ENCODE assay signal across 33 cellular contexts in the genomic region with DNA sequence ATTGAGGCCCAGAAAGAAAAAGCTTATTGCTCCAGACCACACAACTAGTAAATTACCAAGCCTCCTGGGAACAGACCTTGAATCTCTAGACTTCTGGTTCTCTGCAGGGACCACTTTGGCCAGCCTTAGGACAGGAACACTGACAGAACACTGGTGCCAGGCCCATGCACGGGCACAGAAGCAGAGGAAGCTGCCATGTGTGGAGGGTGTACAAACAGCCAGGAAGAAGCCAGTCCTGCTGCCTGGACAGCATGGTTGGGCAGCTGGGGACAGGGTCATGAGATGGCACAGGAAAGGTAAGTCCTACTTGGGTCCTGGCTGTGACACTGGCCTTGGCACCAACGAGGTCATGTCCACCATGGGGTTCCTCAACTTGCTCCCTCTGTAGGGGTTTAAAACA. TPM values are rescaled to one million over a fixed set of nuclear protein-coding genes. Genes with fewer than 3 reads are reported as not detected.
"Had no signal": no experiment of that assay in that cellular context is flagged by ENCODE, and none has a peak within 500 bp of the region (broad histone marks: within the 10 kb centered on the region; RNA-seq: fewer than 3 reads in every experiment).

No MANE protein-coding gene starts in this region.

- H3K9ac ChIP-seq: SK-N-SH had no signal

- H3K4me1 ChIP-seq: lower lobe of right lung, pancreas, prostate gland had no signal

- H3K27me3 ChIP-seq: pancreas, sigmoid colon, thyroid gland, upper lobe of right lung had no signal

- DNase-seq: activated B cell treated with CpG ODN at 0.5 μM for 24 hours; activated CD4-positive, alpha-beta T cell treated with anti-CD3 and anti-CD28 coated beads, Interleukin-2, amount 50 U/mL, for 1 hour; activated naive CD4-positive, alpha-beta T cell; activated T-cell treated with anti-CD3 and anti-CD28 coated beads, Interleukin-2, amount 50 U/mL, for 4 hours; anterior cingulate cortex; dorsolateral prefrontal cortex; effector memory CD4-positive, alpha-beta T cell; erythroblast; hippocampal formation; immature natural killer cell; left lung; lower lobe of right lung; mesendoderm; nephron progenitor cell; pancreas; retina; sigmoid colon; SK-N-SH; small intestine; stimulated activated CD4-positive, alpha-beta T cell treated with anti-CD3 and anti-CD28 coated beads, Interleukin-4, amount 100 ng/mL, for 24 hours; substantia nigra; SW 1271; thyroid gland; upper lobe of right lung had no signal

- H3K27ac ChIP-seq: dorsolateral prefrontal cortex, left lung, lower lobe of right lung, pancreas, prostate gland, thyroid gland, upper lobe of right lung had no signal

- H3K9me3 ChIP-seq: gastroesophageal sphincter, left lung, lower lobe of right lung, pancreas, prostate gland, sigmoid colon, SK-N-SH, thyroid gland, upper lobe of right lung had no signal

- H3K36me3 ChIP-seq: pancreas, prostate gland, sigmoid colon had no signal

- H3K4me3 ChIP-seq: prostate gland, thyroid gland had no signal

- H3K36me3 Mint-ChIP-seq: activated naive CD8-positive, alpha-beta T cell; immature natural killer cell; stimulated activated effector memory CD8-positive, alpha-beta T cell treated with anti-CD3 and anti-CD28 coated beads, Interleukin-12 subunit alpha, Interleukin-12 subunit beta, amount 100 ng/mL, for 72 hours had no signal

- H3K9me3 Mint-ChIP-seq: activated B cell treated with CpG ODN at 0.5 μM for 24 hours; activated T-cell treated with anti-CD3 and anti-CD28 coated beads, Interleukin-2, amount 50 U/mL, for 4 hours; central memory CD8-positive, alpha-beta T cell; immature natural killer cell; nephron progenitor cell; stimulated activated effector memory CD8-positive, alpha-beta T cell treated with anti-CD3 and anti-CD28 coated beads, Interleukin-12 subunit alpha, Interleukin-12 subunit beta, amount 100 ng/mL, for 72 hours; stimulated activated naive CD8-positive, alpha-beta T cell treated with anti-CD3 and anti-CD28 coated beads, Interleukin-15, Interleukin-2, amounts not matched to agents 100 ng/mL and 50 ng/mL, for 24 hours; T-helper 1 cell treated with Interleukin-12 subunit alpha and Interleukin-12 subunit beta and Interleukin-4 antibody, amounts not matched to agents 30 μg/mL and 1 μg/mL, for 36 hours had no signal

- H3K4me1 Mint-ChIP-seq: central memory CD8-positive, alpha-beta T cell; stimulated activated effector memory CD8-positive, alpha-beta T cell treated with anti-CD3 and anti-CD28 coated beads, Interleukin-12 subunit alpha, Interleukin-12 subunit beta, amount 100 ng/mL, for 72 hours had no signal

- FAIRE-seq: bronchial epithelial cell, pancreas, small intestine had no signal

- H3K27ac Mint-ChIP-seq: activated B cell treated with CpG ODN at 0.5 μM for 24 hours; activated naive CD8-positive, alpha-beta T cell; immature natural killer cell; nephron progenitor cell; stimulated activated effector memory CD8-positive, alpha-beta T cell treated with anti-CD3 and anti-CD28 coated beads, Interleukin-12 subunit alpha, Interleukin-12 subunit beta, amount 100 ng/mL, for 72 hours; stimulated activated naive CD8-positive, alpha-beta T cell treated with anti-CD3 and anti-CD28 coated beads, Interleukin-15, Interleukin-2, amounts not matched to agents 100 ng/mL and 50 ng/mL, for 24 hours; T-helper 1 cell treated with Interleukin-12 subunit alpha and Interleukin-12 subunit beta and Interleukin-4 antibody, amounts not matched to agents 30 μg/mL and 1 μg/mL, for 36 hours had no signal

- H3K27me3 Mint-ChIP-seq: activated B cell treated with CpG ODN at 0.5 μM for 24 hours; activated naive CD8-positive, alpha-beta T cell; central memory CD8-positive, alpha-beta T cell; stimulated activated naive CD8-positive, alpha-beta T cell treated with anti-CD3 and anti-CD28 coated beads, Interleukin-15, Interleukin-2, amounts not matched to agents 100 ng/mL and 50 ng/mL, for 24 hours had no signal

- H3K4me3 Mint-ChIP-seq: activated B cell treated with CpG ODN at 0.5 μM for 24 hours; activated naive CD8-positive, alpha-beta T cell; activated T-cell treated with anti-CD3 and anti-CD28 coated beads, Interleukin-2, amount 50 U/mL, for 4 hours; central memory CD8-positive, alpha-beta T cell; nephron progenitor cell; stimulated activated naive CD8-positive, alpha-beta T cell treated with anti-CD3 and anti-CD28 coated beads, Interleukin-15, Interleukin-2, amounts not matched to agents 100 ng/mL and 50 ng/mL, for 24 hours; T-helper 1 cell treated with Interleukin-12 subunit alpha and Interleukin-12 subunit beta and Interleukin-4 antibody, amounts not matched to agents 30 μg/mL and 1 μg/mL, for 36 hours had no signal

- ATAC-seq: activated T-cell treated with anti-CD3 and anti-CD28 coated beads, Interleukin-2, amount 50 U/mL, for 4 hours; gastroesophageal sphincter; left lung; lower lobe of right lung; stimulated activated effector memory CD8-positive, alpha-beta T cell treated with anti-CD3 and anti-CD28 coated beads, Interleukin-12 subunit alpha, Interleukin-12 subunit beta, amount 100 ng/mL, for 72 hours; upper lobe of right lung had no signal

RNA-seq across cellular contexts. Expression of a gene that starts 19.2 kb away (rescaled TPM):
- polyA plus RNA-seq: immature natural killer cell had no signal

RNA-seq across cellular contexts. Expression of a gene that starts 20.1 kb away (rescaled TPM):
- total RNA-seq: activated B cell treated with CpG ODN at 0.5 μM for 24 hours, kidney epithelial cell had no signal
- polyA plus RNA-seq: immature natural killer cell had no signal

RNA-seq across cellular contexts. Expression of a gene that starts 30.0 kb away (rescaled TPM):
- total RNA-seq: kidney epithelial cell had no signal
- polyA plus RNA-seq: immature natural killer cell, SK-N-SH had no signal
